ENCODE assay signal across 9 cellular contexts in the genomic region with DNA sequence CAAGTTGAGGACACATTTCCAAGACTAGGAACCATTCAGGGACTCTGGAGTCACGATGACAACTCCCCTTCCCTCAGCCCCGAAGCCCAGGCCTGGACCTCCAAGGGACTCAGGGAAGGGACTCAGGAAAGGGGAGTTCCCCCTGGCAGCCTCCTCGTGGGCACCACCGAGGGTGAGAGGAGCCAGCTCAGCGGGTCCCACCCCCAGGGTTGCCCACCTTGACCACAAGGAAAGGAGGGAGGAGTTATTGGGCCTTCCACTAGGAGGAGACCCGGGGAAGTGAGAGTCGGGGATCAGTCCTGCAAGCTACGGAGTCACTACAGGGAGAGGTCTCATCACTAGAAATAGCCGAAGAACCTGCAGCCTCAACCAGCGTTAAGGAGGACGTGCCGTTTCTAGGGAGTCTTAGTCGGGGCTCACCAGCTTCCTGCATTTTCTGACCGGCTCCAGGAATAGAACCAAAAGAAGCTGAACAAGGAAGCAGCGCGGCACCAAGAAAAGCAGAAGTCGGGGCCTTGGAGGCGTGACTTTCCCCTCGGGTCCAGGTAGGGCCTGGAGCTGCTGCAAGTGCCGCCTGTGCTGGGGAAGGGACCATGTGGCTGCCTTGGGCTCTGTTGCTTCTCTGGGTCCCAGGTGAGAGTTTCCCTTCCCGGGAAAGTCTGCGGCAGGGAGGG. TPM values are rescaled to one million over a fixed set of nuclear protein-coding genes. Genes with fewer than 3 reads are reported as not detected.
DNase-seq lines count a peak whose midpoint lies in the region; ATAC-seq and TF ChIP-seq lines count a peak whose summit lies in the region.
"Had no signal": no experiment of that assay in that cellular context is flagged by ENCODE, and none has a peak within 500 bp of the region (broad histone marks: within the 10 kb centered on the region; RNA-seq: fewer than 3 reads in every experiment).

A gene (plus strand): TSS at position 524 of the 674 bp plus-strand sequence. CDS start 70 bp downstream, at position 594.

- H3K36me3 ChIP-seq in CD4-positive, alpha-beta memory T cell (ENCODE audit: insufficient read depth, low read length): no peaks in the 10 kb centered on the region
- H3K36me3 ChIP-seq in MM.1S (replicated peaks; ENCODE audit: insufficient read depth, low read length) (no peaks in the 10 kb centered on the region), colonic mucosa (no peaks in the 10 kb centered on the region)

- no peaks in the 10 kb centered on the region for H3K9me3 ChIP-seq in CD4-positive, alpha-beta memory T cell (ENCODE audit: control insufficient read depth in 1 of 2, low read length in 2 of 2)
- H3K9me3 ChIP-seq in MM.1S (replicated peaks; ENCODE audit: insufficient read depth, low read length) (no peaks in the 10 kb centered on the region), colonic mucosa (no peaks in the 10 kb centered on the region)

- H3K4me3 Mint-ChIP-seq in CD4-positive, alpha-beta memory T cell: no peak within 1 kb of the TSS
- no peak within 1 kb of the TSS for H3K4me3 Mint-ChIP-seq in natural killer cell

- DNase-seq in CD4-positive, alpha-beta memory T cell: no peak
- no peak for DNase-seq in MM.1S
- DNase-seq in colonic mucosa: no peak
- no peak for DNase-seq in natural killer cell
- no peak for DNase-seq in GOT3 (lab: John Stamatoyannopoulos, UW)
- DNase-seq in COR-L47 (lab: John Stamatoyannopoulos, UW): no peak
- DNase-seq in DMS114 treated with DMSO at 0.1 percent for 48 hours (lab: John Stamatoyannopoulos, UW; ENCODE audit: unreplicated experiment): no peak

- H3K9ac ChIP-seq in MM.1S (ENCODE audit: low read length) (peak within 1 kb of the TSS; percentile 58), colonic mucosa (ENCODE audit: low read depth in 2 of 2, low read length in 2 of 2) (peak within 1 kb of the TSS; percentile 63 to 70)

- H3K4me1 Mint-ChIP-seq in CD4-positive, alpha-beta memory T cell: peaks cover 27 to 40% (median 33%) of the 10 kb centered on the region in 4 donors
- peaks cover 29 to 45% of the 10 kb centered on the region in 2 donors for H3K4me1 Mint-ChIP-seq in natural killer cell

- peaks cover 19% of the 10 kb centered on the region for H3K79me2 ChIP-seq in MM.1S (ENCODE audit: low read length)

- peak in 2 of 3 donors; percentile 2 to 3 for ATAC-seq in natural killer cell
- ATAC-seq in HG02798 (IDR thresholded peaks at IDR 0.05; ENCODE audit: poor library complexity, unreplicated experiment): no peak

- H3K9me2 ChIP-seq in MM.1S (replicated peaks; ENCODE audit: insufficient read depth, low read length): no peaks in the 10 kb centered on the region

- H3K4me3 ChIP-seq in CD4-positive, alpha-beta memory T cell (ENCODE audit: low read length in 2 of 2): peak within 1 kb of the TSS; percentile 59 to 61
- H3K4me3 ChIP-seq in MM.1S (ENCODE audit: low read length) (peak within 1 kb of the TSS; percentile 64), colonic mucosa (peak within 1 kb of the TSS; percentile 25)

- H3K27me3 Mint-ChIP-seq in CD4-positive, alpha-beta memory T cell: no peaks in the 10 kb centered on the region
- no peaks in the 10 kb centered on the region for H3K27me3 Mint-ChIP-seq in natural killer cell (ENCODE audit: low read depth in 2 of 2)

- peaks cover 0 to 4% (median 0%) of the 10 kb centered on the region in 8 donors for H3K9me3 Mint-ChIP-seq in CD4-positive, alpha-beta memory T cell
- no peaks in the 10 kb centered on the region for H3K9me3 Mint-ChIP-seq in natural killer cell

- H3K27ac Mint-ChIP-seq in CD4-positive, alpha-beta memory T cell: peak within 1 kb of the TSS in 5 of 7 donors; percentile 64 to 96 (median 90)
- H3K27ac Mint-ChIP-seq in natural killer cell: no peak within 1 kb of the TSS

- peak within 1 kb of the TSS; percentile 71 for H3K4me2 ChIP-seq in MM.1S (ENCODE audit: low read depth, low read length)

- H3K27ac ChIP-seq in CD4-positive, alpha-beta memory T cell (ENCODE audit: low read depth, low read length): peak within 1 kb of the TSS; percentile 51
- H3K27ac ChIP-seq in MM.1S (ENCODE audit: low read length): peak within 1 kb of the TSS; percentile 77
- peak within 1 kb of the TSS; percentile 32 for H3K27ac ChIP-seq in colonic mucosa

- H3K27me3 ChIP-seq in CD4-positive, alpha-beta memory T cell (ENCODE audit: insufficient read depth, low read length): no peaks in the 10 kb centered on the region
- H3K27me3 ChIP-seq in MM.1S (replicated peaks; ENCODE audit: insufficient read depth, low read length) (no peaks in the 10 kb centered on the region), colonic mucosa (no peaks in the 10 kb centered on the region)

- no peaks in the 10 kb centered on the region for H4K20me1 ChIP-seq in MM.1S (ENCODE audit: insufficient read depth, low read length)

- CTCF ChIA-PET in CD4-positive, alpha-beta memory T cell (lab: Charles Lee; ENCODE audit: partially characterized antibody): interaction anchor here (6.4 kb wide), 1 partner anchor 10 kb away, joined by 68 read pairs; no protein-coding TSS in a partner anchor

- TF ChIP-seq CTCF in MM.1S (IDR thresholded peaks at IDR 0.05; ENCODE audit: low read length): no peak
- no peak for TF ChIP-seq CTCF in colonic mucosa (IDR thresholded peaks at IDR 0.05)
- no peak for TF ChIP-seq CTCF in natural killer cell (IDR thresholded peaks at IDR 0.05)

- peaks cover 11 to 20% of the 10 kb centered on the region in 2 donors for H3K36me3 Mint-ChIP-seq in CD4-positive, alpha-beta memory T cell
- H3K36me3 Mint-ChIP-seq in natural killer cell: peaks cover 4% of the 10 kb centered on the region

- intact Hi-C loops in CD4-positive, alpha-beta memory T cell (cut with micrococcal nuclease): no loop called here
- intact Hi-C loops in colonic mucosa (cut with DNase I) (no loop called here), natural killer cell (cut with micrococcal nuclease) (no loop called here)

- peaks cover 82% of the 10 kb centered on the region for H3K4me1 ChIP-seq in CD4-positive, alpha-beta memory T cell (ENCODE audit: insufficient read depth, low read length)
- H3K4me1 ChIP-seq in MM.1S (ENCODE audit: low read length) (peaks cover 37% of the 10 kb centered on the region), colonic mucosa (no peaks in the 10 kb centered on the region)

- H2AFZ ChIP-seq in MM.1S (ENCODE audit: low read length): peak within 1 kb of the TSS; percentile 47

- peaks cover 18% of the 10 kb centered on the region for H3F3A ChIP-seq in MM.1S (ENCODE audit: insufficient read depth, low read length)

- POLR2A ChIA-PET in CD4-positive, alpha-beta memory T cell (lab: Charles Lee; ENCODE audit: partially characterized antibody): interaction anchor here (0.7 to 3.2 kb wide), 6 partner anchors 8 to 276 kb away, joined by 3 to 33 read pairs (median 4); no protein-coding TSS in a partner anchor

RNA-seq across cellular contexts. Expression of the gene that starts here (rescaled TPM):
- 10 to 100 TPM; 27.6 to 28.8 TPM for total RNA-seq in CD4-positive, alpha-beta memory T cell
- 10 to 100 TPM; 38.7 to 51.4 TPM for polyA plus RNA-seq in CD4-positive, alpha-beta memory T cell
- total RNA-seq in colonic mucosa (1 to 10 TPM; 3.1 to 5.6 TPM), natural killer cell (100 to 1,000 TPM; 287 to 370 (median 295) TPM)
- total RNA-seq: kidney epithelial cell had no signal

Comparison
In these comparisons a context has a peak if more than half of its experiments do, and no peak if none do; other contexts are left out.
1. RNA of the gene that starts here (total RNA-seq): 287 to 370 TPM in natural killer cell; 27.6 to 28.8 TPM in CD4-positive, alpha-beta memory T cell and 3.1 to 5.6 TPM in colonic mucosa; every median in the first group is over 4 times any median in the second.
2. H3K27ac Mint-ChIP-seq: peak in CD4-positive, alpha-beta memory T cell (5 of 7); none in natural killer cell (0 of 2).
3. Peak in every context shown above with its lines, with median percentiles within 50 percentile points of each other: H3K27ac ChIP-seq and H3K4me3 ChIP-seq.